Comparison of ENCODE assay signal across 22 cellular contexts in genomic region chr5:18333841-18334240, GRCh38.
"Had no signal": no experiment of that assay in that cellular context is flagged by ENCODE, and none has a peak within 500 bp of the region (broad histone marks: within the 10 kb centered on the region; RNA-seq: fewer than 3 reads in every experiment).

No MANE protein-coding gene starts in this region.

- H3K9me3 ChIP-seq: esophagus squamous epithelium, lower lobe of right lung, ovary, testis, upper lobe of right lung, vagina had no signal

- H3K36me3 ChIP-seq: esophagus squamous epithelium, heart left ventricle, left lung, lower lobe of right lung, ovary, spleen, tibial nerve, upper lobe of right lung, vagina had no signal

- H3K27ac ChIP-seq: esophagus squamous epithelium, heart left ventricle, left lung, lower lobe of right lung, ovary, spleen, testis, tibial nerve, upper lobe of right lung, vagina had no signal

- H3K27me3 ChIP-seq: esophagus squamous epithelium, heart left ventricle, left lung, ovary, spleen, testis, tibial nerve, upper lobe of right lung, vagina had no signal

- H3K4me1 ChIP-seq: esophagus squamous epithelium, heart left ventricle, left lung, lower lobe of right lung, spleen, testis, tibial nerve, upper lobe of right lung, vagina had no signal

- H3K4me3 ChIP-seq: esophagus squamous epithelium, heart left ventricle, left lung, lower lobe of right lung, ovary, spleen, testis, tibial nerve, upper lobe of right lung, vagina had no signal

- FAIRE-seq: islet of Langerhans had no signal

- DNase-seq: effector memory CD4-positive, alpha-beta T cell; esophagus squamous epithelium; heart left ventricle; hippocampal formation; kidney glomerular epithelial cell; left lung; lower lobe of right lung; natural killer cell; nucleus accumbens; ovary; right cardiac atrium; spleen; stimulated activated CD4-positive, alpha-beta T cell treated with anti-CD3 and anti-CD28 coated beads, Interleukin-15, amount 100 ng/mL, for 24 hours; stimulated activated CD4-positive, alpha-beta T cell treated with anti-CD3 and anti-CD28 coated beads, Interleukin-1b, Interleukin-23, amount 100 ng/mL, for 48 hours; stimulated activated CD4-positive, alpha-beta T cell treated with anti-CD3 and anti-CD28 coated beads, Interleukin-4, amount 100 ng/mL, for 24 hours; stimulated activated naive B cell treated with anti-CD40 and anti-IgM and Interleukin-4, amounts not matched to agents 10 μg/mL and 1 μg/mL and 100 μg/mL, for 72 hours; stimulated activated naive CD8-positive, alpha-beta T cell treated with anti-CD3 and anti-CD28 coated beads, Interleukin-15, amount 100 ng/mL, for 72 hours; testis; upper lobe of right lung had no signal

- ATAC-seq: heart left ventricle; left lung; lower lobe of right lung; natural killer cell; right cardiac atrium; stimulated activated naive B cell treated with anti-CD40 and anti-IgM and Interleukin-4, amounts not matched to agents 10 μg/mL and 1 μg/mL and 100 μg/mL, for 72 hours; stimulated activated naive CD8-positive, alpha-beta T cell treated with anti-CD3 and anti-CD28 coated beads, Interleukin-15, amount 100 ng/mL, for 72 hours; upper lobe of right lung had no signal
